Comparison of ENCODE assay signal across 9 cellular contexts in the genomic region with DNA sequence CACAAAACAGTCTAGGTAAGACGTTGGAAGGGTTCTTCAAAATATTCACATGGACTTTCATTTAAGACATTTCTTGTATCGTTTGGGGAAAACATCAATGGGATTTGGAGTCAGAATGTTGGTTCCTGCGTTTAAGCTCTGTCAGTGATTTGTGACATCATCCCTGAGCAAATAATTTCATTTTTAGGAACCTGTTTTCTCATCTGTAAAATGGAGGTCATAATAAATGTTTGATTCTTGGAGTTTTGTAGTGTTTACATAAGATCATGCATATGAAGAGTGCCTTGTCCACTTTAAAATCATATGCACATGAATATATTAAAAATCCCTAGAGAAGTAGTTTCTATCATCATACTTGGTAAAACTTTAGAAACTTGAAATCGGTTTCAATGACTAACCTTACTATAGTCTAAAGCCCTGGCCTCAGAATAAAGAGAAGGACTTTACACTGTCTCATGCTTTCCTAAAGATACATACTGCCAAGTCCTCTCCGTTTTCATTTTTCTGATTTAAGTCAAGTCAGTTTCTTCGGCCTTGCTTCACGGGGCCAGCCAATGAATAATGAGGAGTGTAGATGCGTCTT.
DNase-seq lines count a peak whose midpoint lies in the region; ATAC-seq, FAIRE-seq and TF ChIP-seq lines count a peak whose summit lies in the region.
"Had no signal": no experiment of that assay in that cellular context is flagged by ENCODE, and none has a peak within 500 bp of the region (broad histone marks: within the 10 kb centered on the region; RNA-seq: fewer than 3 reads in every experiment).

No MANE protein-coding gene starts in this region.

- H3K4me1 Mint-ChIP-seq in mesothelial cell of epicardium, result peaks cover 25% of the 10 kb centered on the region

- POLR2A ChIA-PET in A549 (lab: Yijun Ruan, JAX), result interaction anchor here (1.2 to 1.3 kb wide), 2 partner anchors 226 to 423 kb away, joined by 3 to 4 read pairs; a partner anchor contains a TSS

- no peak for TF ChIP-seq EP300 in A549 (IDR thresholded peaks at IDR 0.05)

- H3K36me3 Mint-ChIP-seq in mesothelial cell of epicardium, result peaks cover 12% of the 10 kb centered on the region

- H3K9me3 Mint-ChIP-seq in mesothelial cell of epicardium, result peaks cover 21% of the 10 kb centered on the region

- no peaks in the 10 kb centered on the region for H4K20me1 ChIP-seq in KMS-11 (ENCODE audit: insufficient read depth)

- peak overlapping the region; percentile 58 for H3K27ac Mint-ChIP-seq in mesothelial cell of epicardium

- no peak overlapping the region for H3K4me3 Mint-ChIP-seq in mesothelial cell of epicardium
- H3K4me3 Mint-ChIP-seq: neural crest cell had no signal

- no peak for FAIRE-seq in A549 (lab: Jason Lieb, UNC)
- FAIRE-seq in bronchial epithelial cell (lab: Jason Lieb, UNC), result no peak

- peak overlapping the region; percentile 21; the same call in 2 of the 3 replicates for H3K4me3 ChIP-seq in A549
- H3K4me3 ChIP-seq in KMS-11 (IDR thresholded peaks at IDR 0.05; ENCODE audit: insufficient read depth, low read depth, low read length), result no peak overlapping the region
- H3K4me3 ChIP-seq in bronchial epithelial cell (ENCODE audit: low read depth, low read length), result no peak overlapping the region

- H3K4me1 ChIP-seq in A549, result peaks cover 41% of the 10 kb centered on the region
- H3K4me1 ChIP-seq in KMS-11 (ENCODE audit: low read depth, poor library complexity, severe bottlenecking), result peaks cover 14% of the 10 kb centered on the region

- TF ChIP-seq RAD21 in A549 (conservative IDR thresholded peaks at IDR 0.05 in 1 of 2, IDR thresholded peaks at IDR 0.05 in 1 of 2), result no peak; a peak in 1 of 5 replicates

- H2AFZ ChIP-seq in KMS-11 (ENCODE audit: low read depth), result peak overlapping the region; percentile 36; the same call in 1 of the 2 replicates

- H3K27ac ChIP-seq in A549 (peak overlapping the region; percentile 86 to 89), KMS-11 (no peak overlapping the region)

- H3K9ac ChIP-seq in KMS-11, result no peak overlapping the region

- H3K4me2 ChIP-seq in A549 (peak overlapping the region; percentile 73), KMS-11 (no peak overlapping the region)

- no peak for TF ChIP-seq POLR2A in A549 (IDR thresholded peaks at IDR 0.05; ENCODE audit: low read length)

- no peaks in the 10 kb centered on the region for H3K79me2 ChIP-seq in KMS-11 (ENCODE audit: insufficient read depth, low read depth)

- peaks cover 10% of the 10 kb centered on the region for H3K9me3 ChIP-seq in A549

- no peaks in the 10 kb centered on the region for H3K27me3 Mint-ChIP-seq in mesothelial cell of epicardium (ENCODE audit: low read depth)

- H3K36me3 ChIP-seq in KMS-11 (ENCODE audit: insufficient read depth) (no peaks in the 10 kb centered on the region), bronchial epithelial cell (ENCODE audit: control insufficient read depth, insufficient read depth, low read length) (no peaks in the 10 kb centered on the region)

- no peak for DNase-seq in A549 (ENCODE audit: low read depth in 1 of 2, low spot score in 1 of 2)
- DNase-seq in bronchial epithelial cell (ENCODE audit: low read depth), result peak; percentile 4
- DNase-seq in mesothelial cell of epicardium (ENCODE audit: low spot score in 2 of 2, unreplicated experiment in 2 of 2), result no peak
- DNase-seq in GM20000 (ENCODE audit: low spot score), result no peak
- no peak for DNase-seq in stimulated activated CD4-positive, alpha-beta T cell treated with anti-CD3 and anti-CD28 coated beads, Interleukin-2, amount 100 ng/mL, for 48 hours

- CTCF ChIA-PET in A549 (lab: Yijun Ruan, JAX), result interaction anchor here (0.6 to 4.8 kb wide), 50 partner anchors 11 to 930 kb away, joined by 3 to 49 read pairs (median 3); a partner anchor contains a TSS

- no peak; the same call in 2 of the 3 replicates for TF ChIP-seq CTCF in A549 (IDR thresholded peaks at IDR 0.05)
- TF ChIP-seq CTCF in KMS-11 (conservative IDR thresholded peaks at IDR 0.05; ENCODE audit: low read depth, low read length), result peak; percentile 26; the same call in 1 of the 2 replicates
- no peak for TF ChIP-seq CTCF in bronchial epithelial cell (IDR thresholded peaks at IDR 0.05; ENCODE audit: insufficient read depth, low read length, severe bottlenecking)
- TF ChIP-seq CTCF in mesothelial cell of epicardium (IDR thresholded peaks at IDR 0.05; ENCODE audit: unreplicated experiment), result no peak
- TF ChIP-seq CTCF in GM20000 (IDR thresholded peaks at IDR 0.05; ENCODE audit: extremely low read depth, missing control alignments), result no peak

- WGBS in A549 (ENCODE audit: missing lambda C conversion rate), result 2% methylated on average over 8 of the region's 8 CpGs

- H3K27me3 ChIP-seq in KMS-11 (ENCODE audit: insufficient read depth, low read depth), result no peaks in the 10 kb centered on the region
- no peaks in the 10 kb centered on the region for H3K27me3 ChIP-seq in bronchial epithelial cell (ENCODE audit: control insufficient read depth, insufficient read depth, low read length)

- ATAC-seq in A549, result peak; percentile 47 to 69; a peak in 5 of 6 replicates
- ATAC-seq in GM19328 (IDR thresholded peaks at IDR 0.05; ENCODE audit: unreplicated experiment), result no peak
- ATAC-seq in GM18870 (IDR thresholded peaks at IDR 0.05; ENCODE audit: unreplicated experiment), result no peak

TF ChIP-seq in A549, 52 proteins besides CTCF, POLR2A, EP300 and RAD21:
- TF ChIP-seq PHF8 (IDR thresholded peaks at IDR 0.05; ENCODE audit: borderline replicate concordance, low read depth), result no peak
- TF ChIP-seq JUN (IDR thresholded peaks at IDR 0.05), result no peak
- no peak for TF ChIP-seq MAFK (IDR thresholded peaks at IDR 0.05; ENCODE audit: partially characterized antibody)
- TF ChIP-seq ZNF302 (CRISPR knock-in tag; IDR thresholded peaks at IDR 0.05), result no peak
- TF ChIP-seq, protein P1, sequence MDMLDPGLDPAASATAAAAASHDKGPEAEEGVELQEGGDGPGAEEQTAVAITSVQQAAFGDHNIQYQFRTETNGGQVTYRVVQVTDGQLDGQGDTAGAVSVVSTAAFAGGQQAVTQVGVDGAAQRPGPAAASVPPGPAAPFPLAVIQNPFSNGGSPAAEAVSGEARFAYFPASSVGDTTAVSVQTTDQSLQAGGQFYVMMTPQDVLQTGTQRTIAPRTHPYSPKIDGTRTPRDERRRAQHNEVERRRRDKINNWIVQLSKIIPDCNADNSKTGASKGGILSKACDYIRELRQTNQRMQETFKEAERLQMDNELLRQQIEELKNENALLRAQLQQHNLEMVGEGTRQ (IDR thresholded peaks at IDR 0.05), result no peak
- TF ChIP-seq, protein P2, sequence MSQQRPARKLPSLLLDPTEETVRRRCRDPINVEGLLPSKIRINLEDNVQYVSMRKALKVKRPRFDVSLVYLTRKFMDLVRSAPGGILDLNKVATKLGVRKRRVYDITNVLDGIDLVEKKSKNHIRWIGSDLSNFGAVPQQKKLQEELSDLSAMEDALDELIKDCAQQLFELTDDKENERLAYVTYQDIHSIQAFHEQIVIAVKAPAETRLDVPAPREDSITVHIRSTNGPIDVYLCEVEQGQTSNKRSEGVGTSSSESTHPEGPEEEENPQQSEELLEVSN (IDR thresholded peaks at IDR 0.05; ENCODE audit: borderline replicate concordance, low read depth), result no peak
- TF ChIP-seq CHD2 (IDR thresholded peaks at IDR 0.05; ENCODE audit: low read length, partially characterized antibody), result no peak
- TF ChIP-seq GATA3 (IDR thresholded peaks at IDR 0.05; ENCODE audit: borderline replicate concordance), result no peak
- TF ChIP-seq NPAS2 (CRISPR knock-in tag; IDR thresholded peaks at IDR 0.05; ENCODE audit: borderline replicate concordance), result no peak
- no peak for TF ChIP-seq RARB (CRISPR knock-in tag; IDR thresholded peaks at IDR 0.05)
- TF ChIP-seq, protein P3, sequence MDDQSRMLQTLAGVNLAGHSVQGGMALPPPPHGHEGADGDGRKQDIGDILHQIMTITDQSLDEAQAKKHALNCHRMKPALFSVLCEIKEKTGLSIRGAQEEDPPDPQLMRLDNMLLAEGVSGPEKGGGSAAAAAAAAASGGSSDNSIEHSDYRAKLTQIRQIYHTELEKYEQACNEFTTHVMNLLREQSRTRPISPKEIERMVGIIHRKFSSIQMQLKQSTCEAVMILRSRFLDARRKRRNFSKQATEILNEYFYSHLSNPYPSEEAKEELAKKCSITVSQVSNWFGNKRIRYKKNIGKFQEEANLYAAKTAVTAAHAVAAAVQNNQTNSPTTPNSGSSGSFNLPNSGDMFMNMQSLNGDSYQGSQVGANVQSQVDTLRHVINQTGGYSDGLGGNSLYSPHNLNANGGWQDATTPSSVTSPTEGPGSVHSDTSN (IDR thresholded peaks at IDR 0.05), result no peak
- no peak for TF ChIP-seq HOXB13 (CRISPR knock-in tag; IDR thresholded peaks at IDR 0.05; ENCODE audit: low read depth)
- no peak for TF ChIP-seq EHF (CRISPR knock-in tag; IDR thresholded peaks at IDR 0.05)
- TF ChIP-seq MAZ (IDR thresholded peaks at IDR 0.05; ENCODE audit: borderline replicate concordance, low read depth, low read length), result no peak
- TF ChIP-seq JUNB (IDR thresholded peaks at IDR 0.05), result no peak
- TF ChIP-seq MYC (IDR thresholded peaks at IDR 0.05; ENCODE audit: borderline replicate concordance, low read length), result no peak
- TF ChIP-seq CEBPB (IDR thresholded peaks at IDR 0.05), result no peak
- TF ChIP-seq TFCP2L1 (CRISPR knock-in tag; IDR thresholded peaks at IDR 0.05), result no peak
- TF ChIP-seq ZC3H11A (IDR thresholded peaks at IDR 0.05), result no peak
- TF ChIP-seq, protein P4, sequence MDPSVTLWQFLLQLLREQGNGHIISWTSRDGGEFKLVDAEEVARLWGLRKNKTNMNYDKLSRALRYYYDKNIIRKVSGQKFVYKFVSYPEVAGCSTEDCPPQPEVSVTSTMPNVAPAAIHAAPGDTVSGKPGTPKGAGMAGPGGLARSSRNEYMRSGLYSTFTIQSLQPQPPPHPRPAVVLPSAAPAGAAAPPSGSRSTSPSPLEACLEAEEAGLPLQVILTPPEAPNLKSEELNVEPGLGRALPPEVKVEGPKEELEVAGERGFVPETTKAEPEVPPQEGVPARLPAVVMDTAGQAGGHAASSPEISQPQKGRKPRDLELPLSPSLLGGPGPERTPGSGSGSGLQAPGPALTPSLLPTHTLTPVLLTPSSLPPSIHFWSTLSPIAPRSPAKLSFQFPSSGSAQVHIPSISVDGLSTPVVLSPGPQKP (IDR thresholded peaks at IDR 0.05; ENCODE audit: low read depth, low read length), result no peak

Comparison
In these comparisons a context has a peak if more than half of its experiments do, and no peak if none do; other contexts are left out.
1. ATAC-seq: peak in A549 (2 of 2); none in GM19328 (single experiment) and GM18870 (single experiment).